In genomic region chr11:27234043-27234668, GRCh38 we compare ENCODE assay signal across 8 cellular contexts.
A peak's percentile ranks its signal among the peaks of the same experiment; 100 is the strongest.
DNase-seq lines count a peak whose midpoint lies in the region; ATAC-seq and TF ChIP-seq lines count a peak whose summit lies in the region.

No MANE protein-coding gene starts in this region.

- H3K9me3 ChIP-seq in WERI-Rb-1 (ENCODE audit: severe bottlenecking) = no peaks in the 10 kb centered on the region
- H3K9me3 ChIP-seq in mesodermal cell (ENCODE audit: control insufficient read depth, low read length) = no peaks in the 10 kb centered on the region

- DNase-seq in NCI-H82 (lab: John Stamatoyannopoulos, UW) (peak; percentile 66), NCI-H82 treated with DMSO at 0.1 percent for 48 hours (lab: John Stamatoyannopoulos, UW; ENCODE audit: unreplicated experiment) (no peak), MV-4-11 (lab: John Stamatoyannopoulos, UW) (peak; percentile 100), WERI-Rb-1 (peak; percentile 63), NCI-H1048 (lab: John Stamatoyannopoulos, UW) (no peak), putamen (ENCODE audit: low spot score) (no peak)

- TF ChIP-seq CTCF in WERI-Rb-1 (IDR thresholded peaks at IDR 0.05; ENCODE audit: low read depth, low read length) = no peak

- H3K4me1 ChIP-seq in mesodermal cell (ENCODE audit: control insufficient read depth, insufficient read depth, low read length, poor library complexity, severe bottlenecking) = peaks cover 11% of the 10 kb centered on the region

- no peak overlapping the region for H3K4me3 ChIP-seq in WERI-Rb-1 (ENCODE audit: low read depth, low read length)
- H3K4me3 ChIP-seq in mesodermal cell (ENCODE audit: extremely low read depth, insufficient read depth, low read length, poor library complexity, severe bottlenecking) = no peak overlapping the region

- 93 to 97% methylated on average over 6 to 7 of the region's 10 CpGs for WGBS in mesodermal cell (ENCODE audit: insufficient coverage in 2 of 2), 2 experiments

- no peaks in the 10 kb centered on the region for H3K36me3 ChIP-seq in WERI-Rb-1
- no peaks in the 10 kb centered on the region for H3K36me3 ChIP-seq in mesodermal cell (ENCODE audit: control insufficient read depth, insufficient read depth, low read length)

- no peaks in the 10 kb centered on the region for H3K27me3 ChIP-seq in WERI-Rb-1 (ENCODE audit: insufficient read depth, low read depth, severe bottlenecking)

- ATAC-seq in HG02588 (IDR thresholded peaks at IDR 0.05; ENCODE audit: unreplicated experiment) = peak; percentile 94

- H3K27ac ChIP-seq in WERI-Rb-1 (peak overlapping the region; percentile 95), mesodermal cell (ENCODE audit: low read depth, low read length, severe bottlenecking) (peak overlapping the region; percentile 51)

Comparison
In these comparisons a context has a peak if more than half of its experiments do, and no peak if none do; other contexts are left out.
1. DNase-seq: peak in NCI-H82 (single experiment), MV-4-11 (single experiment) and WERI-Rb-1 (single experiment); none in NCI-H82 treated with DMSO at 0.1 percent for 48 hours (single experiment), NCI-H1048 (single experiment) and putamen (single experiment).